11 cellular contexts compared by ENCODE assay signal in the genomic region with DNA sequence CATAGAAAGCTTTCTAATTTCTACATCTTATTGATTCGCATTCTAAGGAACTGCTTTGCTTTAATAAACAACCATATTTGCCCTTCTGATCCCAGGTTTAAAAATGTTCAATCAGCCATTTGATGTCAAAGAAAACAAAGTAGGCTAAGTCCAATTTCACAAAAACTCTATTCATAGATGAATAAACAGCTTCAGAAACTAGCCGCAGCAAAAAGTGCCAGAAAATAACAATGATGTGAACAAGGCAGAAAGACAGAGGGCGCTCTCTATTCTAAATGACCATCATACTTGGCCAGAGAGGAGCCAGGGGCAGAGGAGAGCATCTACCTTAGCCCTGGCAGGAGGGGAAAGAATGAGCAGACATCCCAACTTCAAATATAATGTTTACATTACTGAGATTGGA. TPM values are rescaled to one million over a fixed set of nuclear protein-coding genes. Genes with fewer than 3 reads are reported as not detected.
A peak's percentile ranks its signal among the peaks of the same experiment; 100 is the strongest.
DNase-seq lines count a peak whose midpoint lies in the region; ATAC-seq and TF ChIP-seq lines count a peak whose summit lies in the region.
"Had no signal": no experiment of that assay in that cellular context is flagged by ENCODE, and none has a peak within 500 bp of the region (broad histone marks: within the 10 kb centered on the region; RNA-seq: fewer than 3 reads in every experiment).

No MANE protein-coding gene starts in this region.

- no peaks in the 10 kb centered on the region for H3K9me3 ChIP-seq in heart right ventricle
- H3K9me3 ChIP-seq: BLaER1, neutrophil had no signal

- intact Hi-C loops in heart right ventricle (cut with DNase I): loop anchor here in 1 of 10 donors (10.0 kb wide), 1 partner anchor 66 kb away; no protein-coding TSS in a partner anchor
- intact Hi-C loops in Right ventricle myocardium inferior (cut with DNase I): no loop called here

- in situ Hi-C loops in astrocyte of the cerebellum (cut with HindIII; ENCODE audit: low sequenced_read_pairs) (loop anchor here (10.0 kb wide), 1 partner anchor 86 kb away; no protein-coding TSS in a partner anchor), KBM-7 (cut with MboI; ENCODE audit: low pct_unique_long_range_greater_than_20kb, low sequenced_read_pairs) (no loop called here)

- H3K27ac ChIP-seq in heart right ventricle: peak overlapping the region in 2 of 10 donors; percentile 0 to 16
- H3K27ac ChIP-seq: BLaER1, neutrophil had no signal

- H3K4me3 ChIP-seq in heart right ventricle (no peak overlapping the region), astrocyte of the cerebellum (ENCODE audit: low read depth, low read length) (no peak overlapping the region)
- H3K4me3 ChIP-seq: BLaER1 had no signal

- no peaks in the 10 kb centered on the region for H3K36me3 ChIP-seq in heart right ventricle
- H3K36me3 ChIP-seq: BLaER1, neutrophil had no signal

- TF ChIP-seq CTCF in heart right ventricle (IDR thresholded peaks at IDR 0.05) (peak in 8 of 9 donors; percentile 6 to 61 (median 44)), astrocyte of the cerebellum (IDR thresholded peaks at IDR 0.05; ENCODE audit: low read depth, low read length, missing control alignments) (peak; percentile 50)

- no peaks in the 10 kb centered on the region for H3K27me3 ChIP-seq in heart right ventricle
- H3K27me3 ChIP-seq: BLaER1, neutrophil had no signal

- ATAC-seq in heart right ventricle: peak in 4 of 8 donors; percentile 38 to 61 (median 44)
- no peak for ATAC-seq in Right ventricle myocardium inferior
- no peak for ATAC-seq in GM21367 (IDR thresholded peaks at IDR 0.05; ENCODE audit: unreplicated experiment)
- no peak for ATAC-seq in GM18520 (IDR thresholded peaks at IDR 0.05; ENCODE audit: unreplicated experiment)

- WGBS in heart right ventricle, 2 donors: 51 to 70% methylated on average over 3 of the region's 3 CpGs

- H3K4me1 ChIP-seq in heart right ventricle: peaks cover 0 to 58% (median 16%) of the 10 kb centered on the region in 9 donors

- DNase-seq in heart right ventricle: no peak
- no peak for DNase-seq in Right ventricle myocardium inferior (ENCODE audit: missing footprints)
- no peak for DNase-seq in astrocyte of the cerebellum (ENCODE audit: low read depth)
- DNase-seq in iPS-NIHi7 (ENCODE audit: extremely low spot score): peak; percentile 60
- no peak for DNase-seq in KBM-7
- DNase-seq in germinal center (ENCODE audit: low spot score): no peak
- DNase-seq: cerebellar nuclear complex had no signal

RNA-seq across cellular contexts. Expression of a gene that starts 9.7 kb away (rescaled TPM):
- total RNA-seq in heart right ventricle: 10 to 100 TPM; 12.9 to 42.2 (median 27.8) TPM
- 1 to 10 TPM; 4.2 to 6.0 TPM for polyA plus RNA-seq in heart right ventricle
- 20.0 TPM for total RNA-seq in Right ventricle myocardium inferior
